Comparison of ENCODE assay signal across 9 cellular contexts in genomic region chr2:218895758-218896500, GRCh38. TPM values are rescaled to one million over a fixed set of nuclear protein-coding genes. Genes with fewer than 3 reads are reported as not detected.
DNase-seq lines count a peak whose midpoint lies in the region; ATAC-seq, FAIRE-seq and TF ChIP-seq lines count a peak whose summit lies in the region.
"Had no signal": no experiment of that assay in that cellular context is flagged by ENCODE, and none has a peak within 500 bp of the region (broad histone marks: within the 10 kb centered on the region; RNA-seq: fewer than 3 reads in every experiment).

No MANE protein-coding gene starts in this region.

- no peak for TF ChIP-seq CTCF in Calu3 (IDR thresholded peaks at IDR 0.05; ENCODE audit: unreplicated experiment)
- no peak for TF ChIP-seq CTCF in D721Med (IDR thresholded peaks at IDR 0.05; ENCODE audit: insufficient read depth, missing control alignments)

- H3K27ac Mint-ChIP-seq in Calu3 (ENCODE audit: unreplicated experiment): peak overlapping the region; percentile 77

- H3K4me3 Mint-ChIP-seq in Calu3 (ENCODE audit: low read depth, unreplicated experiment): peak overlapping the region; percentile 61

- H3K4me1 Mint-ChIP-seq in Calu3 (ENCODE audit: low read depth, unreplicated experiment): peaks cover 51% of the 10 kb centered on the region

- H3K36me3 ChIP-seq in HUES48 (ENCODE audit: control insufficient read depth, insufficient read depth, low read length): no peaks in the 10 kb centered on the region
- H3K36me3 ChIP-seq: adrenal gland had no signal

- no peak for TF ChIP-seq POLR2A in GM12892 (IDR thresholded peaks at IDR 0.05; ENCODE audit: low read depth, low read length)

- peaks cover 98% of the 10 kb centered on the region for H3K27me3 ChIP-seq in HUES48 (ENCODE audit: control insufficient read depth, insufficient read depth, low read length)

- H3K9ac ChIP-seq in HUES48 (ENCODE audit: low read depth, low read length): no peak overlapping the region

- FAIRE-seq in D721Med (lab: Jason Lieb, UNC): no peak
- no peak for FAIRE-seq in GM12892 (lab: Jason Lieb, UNC)

- BruUV-seq in Calu3 (replicated peaks; lab: Mats Ljungman, UMichigan): no TSS peak

- CTCF ChIA-PET in Calu3 (lab: Charles Lee): interaction anchor here (0.6 to 3.6 kb wide), 8 partner anchors 9 to 174 kb away, joined by 3 to 20 read pairs (median 6); partner anchors contain the start of genes CDK5R2 and WNT10A

- no peak for DNase-seq in Calu3
- peak; percentile 13 for DNase-seq in epidermal melanocyte (ENCODE audit: insufficient read length, low spot score)
- no peak for DNase-seq in D721Med (ENCODE audit: insufficient read length, low spot score)
- DNase-seq in NCI-H1048 (lab: John Stamatoyannopoulos, UW): no peak
- no peak for DNase-seq in NK-92 treated with Interleukin-12 subunit alpha and Interleukin-12 subunit beta, amount 100 ng/mL, for 24 hours (lab: John Stamatoyannopoulos, UW)
- no peak for DNase-seq in GM12892 (ENCODE audit: insufficient read length)

- peak; percentile 13 for ATAC-seq in GM21528 (IDR thresholded peaks at IDR 0.05; ENCODE audit: low FRiP score, unreplicated experiment)

- H3K27me3 Mint-ChIP-seq in Calu3 (ENCODE audit: unreplicated experiment): peaks cover 7% of the 10 kb centered on the region

- H3K9me3 Mint-ChIP-seq in Calu3 (ENCODE audit: low read depth, unreplicated experiment): no peaks in the 10 kb centered on the region

- H3K36me3 Mint-ChIP-seq in Calu3 (ENCODE audit: insufficient read depth, unreplicated experiment): peaks cover 32% of the 10 kb centered on the region

- 0 out of 2 replicates have a peak overlapping the region, but pooled peaks have one; percentile 52 for H3K4me3 ChIP-seq in HUES48 (ENCODE audit: low read depth, low read length)

- intact Hi-C loops in Calu3 (cut with micrococcal nuclease; ENCODE audit: unreplicated experiment): no loop called here

- no peaks in the 10 kb centered on the region; the same call in 1 of the 2 replicates for H3K9me3 ChIP-seq in HUES48 (ENCODE audit: control insufficient read depth, insufficient read depth, low read length)
- H3K9me3 ChIP-seq: adrenal gland had no signal

- H3K27ac ChIP-seq in HUES48 (ENCODE audit: low read depth, low read length): no peak overlapping the region
- H3K27ac ChIP-seq: adrenal gland had no signal

- peaks cover 36% of the 10 kb centered on the region for H3K4me1 ChIP-seq in HUES48 (ENCODE audit: control insufficient read depth, insufficient read depth, low read length)

RNA-seq across cellular contexts. Expression of gene WNT10A, which starts 15.3 kb away (rescaled TPM):
- total RNA-seq in Calu3 (2022): 2.4 and 3.4 TPM in 2 replicates
- polyA plus RNA-seq in GM12892 (2012; ENCODE audit: missing spikeins): 34.9 TPM

RNA-seq across cellular contexts. Expression of gene WNT6, which starts 36.3 kb away (rescaled TPM):
- not detected in 2 replicates for total RNA-seq in Calu3 (2022)
- not detected for polyA plus RNA-seq in GM12892 (2012; ENCODE audit: missing spikeins)
